Comparison of ENCODE assay signal across 19 cellular contexts in genomic region chr3:171977860-171978259, GRCh38.
DNase-seq lines count a peak whose midpoint lies in the region; ATAC-seq lines count a peak whose summit lies in the region.
"Had no signal": no experiment of that assay in that cellular context is flagged by ENCODE, and none has a peak within 500 bp of the region (broad histone marks: within the 10 kb centered on the region; RNA-seq: fewer than 3 reads in every experiment).

No MANE protein-coding gene starts in this region.

- H3K27me3 Mint-ChIP-seq in CD8-positive, alpha-beta memory T cell: no peaks in the 10 kb centered on the region
- peaks cover 0 to 5% (median 0%) of the 10 kb centered on the region in 3 donors for H3K27me3 Mint-ChIP-seq in naive B cell
- H3K27me3 Mint-ChIP-seq: activated naive CD8-positive, alpha-beta T cell had no signal

- peak overlapping the region in 1 of 8 donors; percentile 31 for H3K27ac Mint-ChIP-seq in CD8-positive, alpha-beta memory T cell
- H3K27ac Mint-ChIP-seq in naive B cell: no peak overlapping the region
- H3K27ac Mint-ChIP-seq: activated CD4-positive, alpha-beta T cell treated with anti-CD3 and anti-CD28 coated beads, Interleukin-2, amount 10 ng/mL, durations not matched to agents 24 days and 14 days; activated naive CD8-positive, alpha-beta T cell; GM23338; T-helper 1 cell treated with Interleukin-12 subunit alpha and Interleukin-12 subunit beta and Interleukin-4 antibody, amounts not matched to agents 30 μg/mL and 1 μg/mL, for 36 hours had no signal

- POLR2A ChIA-PET in CD8-positive, alpha-beta memory T cell (lab: Charles Lee): no interaction called here

- peak overlapping the region; percentile 14 for H3K27ac ChIP-seq in CD8-positive, alpha-beta memory T cell (ENCODE audit: low read depth, low read length)

- peak; percentile 61 to 67 for ATAC-seq in naive B cell (ENCODE audit: low read depth in 2 of 2)
- no peak for ATAC-seq in GM18867 (IDR thresholded peaks at IDR 0.05; ENCODE audit: unreplicated experiment)
- no peak for ATAC-seq in HG03159 (IDR thresholded peaks at IDR 0.05; ENCODE audit: unreplicated experiment)
- ATAC-seq: GM23338, sciatic nerve had no signal

- H3K4me3 Mint-ChIP-seq in CD8-positive, alpha-beta memory T cell: no peak overlapping the region
- no peak overlapping the region for H3K4me3 Mint-ChIP-seq in naive B cell
- H3K4me3 Mint-ChIP-seq: activated CD4-positive, alpha-beta T cell treated with anti-CD3 and anti-CD28 coated beads, Interleukin-2, amount 10 ng/mL, durations not matched to agents 24 days and 14 days; activated naive CD8-positive, alpha-beta T cell; GM23338; T-helper 1 cell treated with Interleukin-12 subunit alpha and Interleukin-12 subunit beta and Interleukin-4 antibody, amounts not matched to agents 30 μg/mL and 1 μg/mL, for 36 hours had no signal

- no peaks in the 10 kb centered on the region for H3K36me3 Mint-ChIP-seq in CD8-positive, alpha-beta memory T cell
- no peaks in the 10 kb centered on the region for H3K36me3 Mint-ChIP-seq in naive B cell
- H3K36me3 Mint-ChIP-seq: activated naive CD8-positive, alpha-beta T cell had no signal

- no peak overlapping the region for H3K4me3 ChIP-seq in CD8-positive, alpha-beta memory T cell (ENCODE audit: low read length)
- H3K4me3 ChIP-seq: GM23338 had no signal

- no peaks in the 10 kb centered on the region for H3K9me3 ChIP-seq in CD8-positive, alpha-beta memory T cell (ENCODE audit: low read length)

- H3K36me3 ChIP-seq in CD8-positive, alpha-beta memory T cell (ENCODE audit: insufficient read depth, low read length): no peaks in the 10 kb centered on the region

- peaks cover 9 to 11% (median 11%) of the 10 kb centered on the region in 3 donors for H3K4me1 Mint-ChIP-seq in CD8-positive, alpha-beta memory T cell
- peaks cover 4 to 8% (median 4%) of the 10 kb centered on the region in 3 donors for H3K4me1 Mint-ChIP-seq in naive B cell

- H3K9me3 Mint-ChIP-seq in CD8-positive, alpha-beta memory T cell: no peaks in the 10 kb centered on the region
- peaks cover 0 to 16% (median 3%) of the 10 kb centered on the region in 7 donors for H3K9me3 Mint-ChIP-seq in naive B cell
- H3K9me3 Mint-ChIP-seq: GM23338; T-helper 1 cell treated with Interleukin-12 subunit alpha and Interleukin-12 subunit beta and Interleukin-4 antibody, amounts not matched to agents 30 μg/mL and 1 μg/mL, for 36 hours had no signal

- CTCF ChIA-PET in CD8-positive, alpha-beta memory T cell (lab: Charles Lee): no interaction called here

- H3K4me1 ChIP-seq in CD8-positive, alpha-beta memory T cell (ENCODE audit: insufficient read depth, low read length): peaks cover 14% of the 10 kb centered on the region

- H3K27me3 ChIP-seq in CD8-positive, alpha-beta memory T cell (ENCODE audit: insufficient read depth, low read length, poor library complexity, severe bottlenecking): no peaks in the 10 kb centered on the region

- DNase-seq in CD8-positive, alpha-beta memory T cell: no peak
- peak; percentile 68 for DNase-seq in NAMALWA (ENCODE audit: low spot score)
- DNase-seq in UCSD-AML1 (lab: John Stamatoyannopoulos, UW; ENCODE audit: unreplicated experiment): peak; percentile 16
- no peak for DNase-seq in naive B cell
- DNase-seq in NCI-H524 (lab: John Stamatoyannopoulos, UW): no peak
- DNase-seq in islet precursor cell: no peak
- DNase-seq: activated CD4-positive, alpha-beta T cell treated with anti-CD3 and anti-CD28 coated beads, Interleukin-2, amount 10 ng/mL, durations not matched to agents 24 days and 14 days; central memory CD4-positive, alpha-beta T cell; foreskin melanocyte; mammary epithelial cell; NCI-H1105; stimulated activated CD4-positive, alpha-beta T cell treated with anti-CD3 and anti-CD28 coated beads, Interleukin-2, amount 100 ng/mL, for 48 hours; stimulated activated CD8-positive, alpha-beta memory T cell treated with anti-CD3 and anti-CD28 coated beads, Interleukin-4, amount 100 ng/mL, for 48 hours had no signal

Comparison
In these comparisons a context has a peak if more than half of its experiments do, and no peak if none do; other contexts are left out.
1. DNase-seq: peak in NAMALWA (single experiment) and UCSD-AML1 (single experiment); none in CD8-positive, alpha-beta memory T cell (0 of 5), naive B cell (single experiment), NCI-H524 (0 of 2) and islet precursor cell (single experiment).
2. ATAC-seq: peak in naive B cell (2 of 2); none in GM18867 (single experiment) and HG03159 (single experiment).